In genomic region chr6:26388014-26388413, GRCh38 we compare ENCODE assay signal across 1 cellular context.
TF ChIP-seq lines count a peak whose summit lies in the region.

No MANE protein-coding gene starts in this region.

TF ChIP-seq in GM12878, 131 proteins besides CTCF, POLR2A, EP300 and RAD21:
- TF ChIP-seq FOXK2 (IDR thresholded peaks at IDR 0.05): no peak
- no peak for TF ChIP-seq RUNX3 (IDR thresholded peaks at IDR 0.05; ENCODE audit: low read length)
- no peak for TF ChIP-seq HDGF (IDR thresholded peaks at IDR 0.05)
- no peak for TF ChIP-seq RELA (IDR thresholded peaks at IDR 0.05; ENCODE audit: borderline replicate concordance, partially characterized antibody)
- no peak for TF ChIP-seq SREBF2 (IDR thresholded peaks at IDR 0.05; ENCODE audit: low read length)
- no peak for TF ChIP-seq SPI1 (IDR thresholded peaks at IDR 0.05; ENCODE audit: borderline replicate concordance, insufficient read depth, low read depth, low read length)
- no peak for TF ChIP-seq CHD4 (IDR thresholded peaks at IDR 0.05)
- TF ChIP-seq ASH2L (IDR thresholded peaks at IDR 0.05; ENCODE audit: borderline replicate concordance, low read depth): no peak
- no peak for TF ChIP-seq BACH1 (IDR thresholded peaks at IDR 0.05; ENCODE audit: borderline replicate concordance)
- TF ChIP-seq, protein P1, sequence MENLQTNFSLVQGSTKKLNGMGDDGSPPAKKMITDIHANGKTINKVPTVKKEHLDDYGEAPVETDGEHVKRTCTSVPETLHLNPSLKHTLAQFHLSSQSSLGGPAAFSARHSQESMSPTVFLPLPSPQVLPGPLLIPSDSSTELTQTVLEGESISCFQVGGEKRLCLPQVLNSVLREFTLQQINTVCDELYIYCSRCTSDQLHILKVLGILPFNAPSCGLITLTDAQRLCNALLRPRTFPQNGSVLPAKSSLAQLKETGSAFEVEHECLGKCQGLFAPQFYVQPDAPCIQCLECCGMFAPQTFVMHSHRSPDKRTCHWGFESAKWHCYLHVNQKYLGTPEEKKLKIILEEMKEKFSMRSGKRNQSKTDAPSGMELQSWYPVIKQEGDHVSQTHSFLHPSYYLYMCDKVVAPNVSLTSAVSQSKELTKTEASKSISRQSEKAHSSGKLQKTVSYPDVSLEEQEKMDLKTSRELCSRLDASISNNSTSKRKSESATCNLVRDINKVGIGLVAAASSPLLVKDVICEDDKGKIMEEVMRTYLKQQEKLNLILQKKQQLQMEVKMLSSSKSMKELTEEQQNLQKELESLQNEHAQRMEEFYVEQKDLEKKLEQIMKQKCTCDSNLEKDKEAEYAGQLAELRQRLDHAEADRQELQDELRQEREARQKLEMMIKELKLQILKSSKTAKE (IDR thresholded peaks at IDR 0.05; ENCODE audit: low read depth, poor library complexity, severe bottlenecking): no peak
- no peak for TF ChIP-seq CBX5 (IDR thresholded peaks at IDR 0.05; ENCODE audit: low read depth)
- no peak for TF ChIP-seq YBX1 (IDR thresholded peaks at IDR 0.05)
- no peak for TF ChIP-seq POU2F2 (IDR thresholded peaks at IDR 0.05; ENCODE audit: borderline replicate concordance, low read depth, low read length)
- TF ChIP-seq GABPA (IDR thresholded peaks at IDR 0.05; ENCODE audit: low read depth): no peak
- no peak for TF ChIP-seq SMAD5 (IDR thresholded peaks at IDR 0.05; ENCODE audit: low read depth)
- no peak for TF ChIP-seq MLLT1 (IDR thresholded peaks at IDR 0.05)
- no peak for TF ChIP-seq EED (IDR thresholded peaks at IDR 0.05; ENCODE audit: low read depth)
